In the genomic region with DNA sequence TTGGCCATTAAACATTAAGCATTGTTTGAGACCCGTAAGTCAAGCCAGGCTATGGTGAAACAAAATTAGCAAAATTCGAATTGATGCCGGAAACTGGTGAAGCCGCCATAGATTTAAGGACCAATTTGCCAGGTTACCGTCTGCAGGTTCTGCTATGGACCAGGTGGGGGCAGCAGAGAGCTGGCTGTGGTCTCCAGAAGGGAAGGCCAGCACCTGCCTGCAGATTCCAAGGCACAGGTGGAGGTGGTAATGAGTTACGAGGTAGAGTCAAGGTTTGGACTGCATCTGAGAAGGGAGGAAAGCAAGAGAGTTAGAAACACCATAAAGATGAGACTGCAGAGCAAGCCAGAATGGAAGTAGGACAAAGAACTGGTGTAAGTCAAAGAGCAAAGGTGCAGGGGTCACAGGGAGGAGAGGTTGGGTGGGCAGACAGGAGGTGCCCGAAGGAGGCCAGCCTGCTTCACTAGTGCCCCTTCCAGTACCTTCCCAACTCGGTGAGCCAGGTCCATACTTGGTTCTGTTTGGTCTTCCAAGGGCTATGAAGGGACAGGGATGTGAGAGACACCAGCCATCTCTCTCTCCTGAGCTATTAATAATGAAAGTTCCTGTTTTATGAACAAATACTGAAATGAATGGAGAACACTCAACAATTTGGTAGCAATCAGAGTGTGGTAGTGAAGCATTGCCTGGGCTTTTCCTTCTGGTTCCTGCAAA, we compare ENCODE assay signal across 8 cellular contexts.
DNase-seq lines count a peak whose midpoint lies in the region; ATAC-seq, FAIRE-seq and TF ChIP-seq lines count a peak whose summit lies in the region.
"Had no signal": no experiment of that assay in that cellular context is flagged by ENCODE, and none has a peak within 500 bp of the region (broad histone marks: within the 10 kb centered on the region; RNA-seq: fewer than 3 reads in every experiment).

No MANE protein-coding gene starts in this region.

- H3K4me3 ChIP-seq in KMS-11 (IDR thresholded peaks at IDR 0.05; ENCODE audit: insufficient read depth, low read depth, low read length) (no peak overlapping the region), brain microvascular endothelial cell (ENCODE audit: low read depth, low read length) (no peak overlapping the region), HepG2 (replicated peaks in 1 of 3; ENCODE audit: insufficient read depth in 1 of 3, low read depth in 2 of 3, low read length in 3 of 3) (no peak overlapping the region)

- 7% methylated on average over 8 of the region's 8 CpGs for WGBS in HepG2 (ENCODE audit: low lambda C conversion rate)

- H3K27ac ChIP-seq in KMS-11 (no peak overlapping the region), brain microvascular endothelial cell (no peak overlapping the region), HepG2 (ENCODE audit: extremely low read length, insufficient read depth, low read length) (no peak overlapping the region)

- H3K9me3 Mint-ChIP-seq in stimulated activated effector memory CD8-positive, alpha-beta T cell treated with anti-CD3 and anti-CD28 coated beads, Interleukin-12 subunit alpha, Interleukin-12 subunit beta, amount 100 ng/mL, for 72 hours = no peaks in the 10 kb centered on the region

- peaks cover 22% of the 10 kb centered on the region for H3K4me1 Mint-ChIP-seq in stimulated activated effector memory CD8-positive, alpha-beta T cell treated with anti-CD3 and anti-CD28 coated beads, Interleukin-12 subunit alpha, Interleukin-12 subunit beta, amount 100 ng/mL, for 72 hours

- H3K4me3 Mint-ChIP-seq in stimulated activated effector memory CD8-positive, alpha-beta T cell treated with anti-CD3 and anti-CD28 coated beads, Interleukin-12 subunit alpha, Interleukin-12 subunit beta, amount 100 ng/mL, for 72 hours = no peak overlapping the region

- peak; percentile 95 for TF ChIP-seq CTCF in KMS-11 (conservative IDR thresholded peaks at IDR 0.05; ENCODE audit: low read depth, low read length)
- TF ChIP-seq CTCF in brain microvascular endothelial cell (IDR thresholded peaks at IDR 0.05; ENCODE audit: low read depth, low read length, missing control alignments) = peak; percentile 97
- peak; percentile 98 for TF ChIP-seq CTCF in HepG2 (CRISPR knock-in tag; IDR thresholded peaks at IDR 0.05)

- no peaks in the 10 kb centered on the region for H3K36me3 Mint-ChIP-seq in stimulated activated effector memory CD8-positive, alpha-beta T cell treated with anti-CD3 and anti-CD28 coated beads, Interleukin-12 subunit alpha, Interleukin-12 subunit beta, amount 100 ng/mL, for 72 hours

- no peak overlapping the region; the same call in 1 of the 2 replicates for H3K4me2 ChIP-seq in KMS-11
- H3K4me2 ChIP-seq in HepG2 (ENCODE audit: low read depth, low read length) = no peak overlapping the region

- POLR2A ChIA-PET in HepG2 (lab: Yijun Ruan, JAX) = interaction anchor here (1.0 kb wide), 1 partner anchor 40 kb away, joined by 3 read pairs; no protein-coding TSS in a partner anchor

- no peak overlapping the region for H3K27ac Mint-ChIP-seq in stimulated activated effector memory CD8-positive, alpha-beta T cell treated with anti-CD3 and anti-CD28 coated beads, Interleukin-12 subunit alpha, Interleukin-12 subunit beta, amount 100 ng/mL, for 72 hours

- BruUV-seq in HepG2 (replicated peaks; lab: Mats Ljungman, UMichigan) = no TSS peak

- H3K4me1 ChIP-seq in KMS-11 (ENCODE audit: low read depth, poor library complexity, severe bottlenecking) (peaks cover 7% of the 10 kb centered on the region), HepG2 (ENCODE audit: insufficient read depth, low read length) (peaks cover 26% of the 10 kb centered on the region)

- peaks cover 4% of the 10 kb centered on the region; the same call in 1 of the 2 replicates for H3K9me3 ChIP-seq in HepG2 (ENCODE audit: low read length)

- no peaks in the 10 kb centered on the region for H4K20me1 ChIP-seq in KMS-11 (ENCODE audit: insufficient read depth)
- no peaks in the 10 kb centered on the region for H4K20me1 ChIP-seq in HepG2 (ENCODE audit: insufficient read depth, low read length)

- TF ChIP-seq POLR2A in GM12891 (IDR thresholded peaks at IDR 0.05; ENCODE audit: low read depth, low read length) = no peak
- TF ChIP-seq POLR2A in HepG2 (IDR thresholded peaks at IDR 0.05; ENCODE audit: insufficient read depth in 1 of 2, low read depth in 2 of 2, low read length in 2 of 2) = no peak

- H3K27me3 ChIP-seq in KMS-11 (ENCODE audit: insufficient read depth, low read depth) = no peaks in the 10 kb centered on the region
- H3K27me3 ChIP-seq in brain microvascular endothelial cell (replicated peaks) = no peaks in the 10 kb centered on the region
- H3K27me3 ChIP-seq in HepG2 (ENCODE audit: control insufficient read depth in 1 of 2, insufficient read depth in 2 of 2, low read length in 2 of 2) = no peaks in the 10 kb centered on the region; a peak in 1 of 5 replicates

- CTCF ChIA-PET in HepG2 (lab: Yijun Ruan, JAX; ENCODE audit: low intra/inter-chr PET ratio, low total read pairs) = interaction anchor here (1.1 to 1.7 kb wide), 3 partner anchors 28 to 592 kb away, joined by 5 to 7 read pairs (median 6); no protein-coding TSS in a partner anchor

- ATAC-seq in GM21825 (IDR thresholded peaks at IDR 0.05; ENCODE audit: unreplicated experiment) (peak; percentile 80), HepG2 (peak; percentile 93)
- ATAC-seq in stimulated activated effector memory CD8-positive, alpha-beta T cell treated with anti-CD3 and anti-CD28 coated beads, Interleukin-12 subunit alpha, Interleukin-12 subunit beta, amount 100 ng/mL, for 72 hours = peak; percentile 75

- FAIRE-seq in GM12891 (lab: Jason Lieb, UNC) (peak; percentile 70), HepG2 (lab: Jason Lieb, UNC) (peak; percentile 87)
- FAIRE-seq: endometrium had no signal

- TF ChIP-seq EP300 in HepG2 (IDR thresholded peaks at IDR 0.05; ENCODE audit: low read depth in 2 of 2, low read length in 2 of 2) (no peak), HepG2 (CRISPR knock-in tag; IDR thresholded peaks at IDR 0.05; ENCODE audit: borderline replicate concordance) (no peak)

- intact Hi-C loops in HepG2 (cut with micrococcal nuclease; ENCODE audit: unreplicated experiment) = loop anchor here (1.0 to 5.0 kb wide), 4 partner anchors 89 to 681 kb away; no protein-coding TSS in a partner anchor

- H3K79me2 ChIP-seq in KMS-11 (ENCODE audit: insufficient read depth, low read depth) (no peaks in the 10 kb centered on the region), HepG2 (ENCODE audit: insufficient read depth, low read length) (no peaks in the 10 kb centered on the region)

- H3K9ac ChIP-seq in KMS-11 = no peak overlapping the region
- no peak overlapping the region for H3K9ac ChIP-seq in HepG2 (ENCODE audit: insufficient read depth, low read depth, low read length)

- in situ Hi-C loops in brain microvascular endothelial cell (cut with HindIII; ENCODE audit: low pct_ligation_motif_present, low sequenced_read_pairs) = no loop called here
- in situ Hi-C loops in HepG2 (cut with HindIII; ENCODE audit: extremely low pct_ligation_motif_present, low pct_unique_long_range_greater_than_20kb) = loop anchor here (5.0 kb wide), 1 partner anchor 446 kb away; no protein-coding TSS in a partner anchor

- no peaks in the 10 kb centered on the region for H3K36me3 ChIP-seq in KMS-11 (ENCODE audit: insufficient read depth)
- H3K36me3 ChIP-seq in brain microvascular endothelial cell (replicated peaks) = no peaks in the 10 kb centered on the region
- no peaks in the 10 kb centered on the region for H3K36me3 ChIP-seq in HepG2 (replicated peaks in 1 of 2; ENCODE audit: control insufficient read depth in 1 of 2, insufficient read depth in 2 of 2, low read length in 2 of 2)

- TF ChIP-seq RAD21 in HepG2 (CRISPR knock-in tag; IDR thresholded peaks at IDR 0.05) = peak; percentile 95

- DNase-seq in GM12891 (ENCODE audit: insufficient read length, low spot score) (peak; percentile 56), T-helper 22 cell (ENCODE audit: low read depth) (peak; percentile 6), brain microvascular endothelial cell (no peak), HepG2 (ENCODE audit: low spot score) (peak; percentile 64)
- peak; percentile 21 to 70 for DNase-seq in stimulated activated effector memory CD8-positive, alpha-beta T cell treated with anti-CD3 and anti-CD28 coated beads, Interleukin-12 subunit alpha, Interleukin-12 subunit beta, amount 100 ng/mL, for 72 hours (ENCODE audit: low spot score in 2 of 2)

- H2AFZ ChIP-seq in KMS-11 (ENCODE audit: low read depth) (peak overlapping the region; percentile 43), HepG2 (ENCODE audit: low read length) (no peak overlapping the region)

TF ChIP-seq in GM12891, 5 proteins besides CTCF, POLR2A, EP300 and RAD21:
- TF ChIP-seq POU2F2 (IDR thresholded peaks at IDR 0.05; ENCODE audit: low read depth, low read length) = no peak
- TF ChIP-seq TAF1 (IDR thresholded peaks at IDR 0.05; ENCODE audit: low read depth, low read length) = no peak
- no peak for TF ChIP-seq POLR2AphosphoS5 (IDR thresholded peaks at IDR 0.05; ENCODE audit: low read depth, low read length)
- TF ChIP-seq SPI1 (IDR thresholded peaks at IDR 0.05; ENCODE audit: low read depth, low read length) = no peak
- no peak for TF ChIP-seq PAX5 (IDR thresholded peaks at IDR 0.05; ENCODE audit: insufficient read depth, low read length, severe bottlenecking)
TF ChIP-seq in GM12891: peak in this region for 0.

TF ChIP-seq in HepG2, 621 proteins besides CTCF, POLR2A, EP300 and RAD21 (continues in another document):
- TF ChIP-seq KDM6A (CRISPR knock-in tag; IDR thresholded peaks at IDR 0.05; ENCODE audit: low read depth) (no peak), HDAC6 (IDR thresholded peaks at IDR 0.05; ENCODE audit: low read depth, low read length) (no peak), CHCHD3 (CRISPR knock-in tag; IDR thresholded peaks at IDR 0.05) (no peak), GATAD1 (CRISPR knock-in tag; IDR thresholded peaks at IDR 0.05) (0 out of 2 replicates have a peak, but pooled peaks have one; percentile 21), NONO (IDR thresholded peaks at IDR 0.05) (no peak), NONO (CRISPR knock-in tag; conservative IDR thresholded peaks at IDR 0.05) (0 out of 2 replicates have a peak, but pooled peaks have one; percentile 34), RARA (CRISPR knock-in tag; IDR thresholded peaks at IDR 0.05) (no peak; the same call in 1 of the 2 replicates), ZC3H13 (CRISPR knock-in tag; IDR thresholded peaks at IDR 0.05) (no peak), SOX6 (IDR thresholded peaks at IDR 0.05) (no peak), SOX6 (CRISPR knock-in tag; IDR thresholded peaks at IDR 0.05) (no peak), ETV5 (CRISPR knock-in tag; IDR thresholded peaks at IDR 0.05; ENCODE audit: borderline replicate concordance) (peak; percentile 26; the same call in 1 of the 2 replicates), ZNF572 (CRISPR knock-in tag; IDR thresholded peaks at IDR 0.05) (peak; percentile 68; the same call in 1 of the 2 replicates)
